In genomic region chr1:207084241-207084640, GRCh38 we compare ENCODE assay signal across 13 cellular contexts. TPM values are rescaled to one million over a fixed set of nuclear protein-coding genes. Genes with fewer than 3 reads are reported as not detected.
A peak's percentile ranks its signal among the peaks of the same experiment; 100 is the strongest.
DNase-seq lines count a peak whose midpoint lies in the region; ATAC-seq, FAIRE-seq and TF ChIP-seq lines count a peak whose summit lies in the region.
"Had no signal": no experiment of that assay in that cellular context is flagged by ENCODE, and none has a peak within 500 bp of the region (broad histone marks: within the 10 kb centered on the region; RNA-seq: fewer than 3 reads in every experiment).

No MANE protein-coding gene starts in this region.

- no peak for TF ChIP-seq EP300 in K562 (IDR thresholded peaks at IDR 0.05; ENCODE audit: low read length)

- no peaks in the 10 kb centered on the region for H3K9me3 Mint-ChIP-seq in endodermal cell

- no peak for TF ChIP-seq RAD21 in K562 (CRISPR knock-in tag; conservative IDR thresholded peaks at IDR 0.05 in 1 of 2, IDR thresholded peaks at IDR 0.05 in 1 of 2)

- H3K4me2 ChIP-seq in GM23248 (ENCODE audit: unreplicated experiment) (no peak overlapping the region), K562 (ENCODE audit: insufficient read depth, low read length) (peak overlapping the region; percentile 44; the same call in 1 of the 2 replicates), smooth muscle cell (peak overlapping the region; percentile 65), hepatocyte (no peak overlapping the region)

- H3K4me3 ChIP-seq in GM23248 = no peak overlapping the region
- H3K4me3 ChIP-seq in K562 = no peak overlapping the region
- H3K4me3 ChIP-seq in smooth muscle cell = no peak overlapping the region
- no peak overlapping the region for H3K4me3 ChIP-seq in endodermal cell (ENCODE audit: low read length)
- no peak overlapping the region for H3K4me3 ChIP-seq in hepatocyte
- H3K4me3 ChIP-seq: BLaER1 treated with 17β-estradiol and CSF1 and Interleukin-3, amounts not matched to agents 10 nM and 100 nM had no signal

- H3K9me1 ChIP-seq in K562 (ENCODE audit: control insufficient read depth, insufficient read depth, low read length) = no peaks in the 10 kb centered on the region

- peaks cover 21% of the 10 kb centered on the region for H3K27me3 ChIP-seq in GM23248 (replicated peaks; ENCODE audit: insufficient read depth)
- no peaks in the 10 kb centered on the region for H3K27me3 ChIP-seq in K562 (ENCODE audit: control insufficient read depth in 2 of 2, insufficient read depth in 2 of 2, low read length in 2 of 2)
- no peaks in the 10 kb centered on the region for H3K27me3 ChIP-seq in smooth muscle cell (ENCODE audit: low read depth)
- no peaks in the 10 kb centered on the region for H3K27me3 ChIP-seq in endodermal cell (ENCODE audit: control insufficient read depth, insufficient read depth, low read length, poor library complexity, severe bottlenecking)
- no peaks in the 10 kb centered on the region for H3K27me3 ChIP-seq in hepatocyte
- H3K27me3 ChIP-seq: BLaER1 treated with 17β-estradiol and CSF1 and Interleukin-3, amounts not matched to agents 10 nM and 100 nM had no signal

- H3K27me3 Mint-ChIP-seq in endodermal cell (ENCODE audit: insufficient read depth) = no peaks in the 10 kb centered on the region

- no peaks in the 10 kb centered on the region for H4K20me1 ChIP-seq in GM23248 (ENCODE audit: insufficient read depth)
- H4K20me1 ChIP-seq in K562 (replicated peaks; ENCODE audit: control insufficient read depth, insufficient read depth, low read length) = no peaks in the 10 kb centered on the region
- no peaks in the 10 kb centered on the region for H4K20me1 ChIP-seq in smooth muscle cell (ENCODE audit: low read depth)
- H4K20me1 ChIP-seq in hepatocyte (ENCODE audit: insufficient read depth, poor library complexity, severe bottlenecking) = no peaks in the 10 kb centered on the region
- H4K20me1 ChIP-seq: BLaER1 treated with 17β-estradiol and CSF1 and Interleukin-3, amounts not matched to agents 10 nM and 100 nM had no signal

- no peaks in the 10 kb centered on the region for H3K36me3 Mint-ChIP-seq in endodermal cell (ENCODE audit: low read depth)

- FAIRE-seq in K562 (lab: Jason Lieb, UNC) = no peak

- no peak overlapping the region for H3K9ac ChIP-seq in GM23248
- H3K9ac ChIP-seq in K562 (ENCODE audit: insufficient read depth in 1 of 2, low read depth in 2 of 2, low read length in 2 of 2) = no peak overlapping the region
- no peak overlapping the region for H3K9ac ChIP-seq in smooth muscle cell (ENCODE audit: low read depth)
- no peak overlapping the region for H3K9ac ChIP-seq in endodermal cell (ENCODE audit: extremely low read depth, low read length, poor library complexity, severe bottlenecking)
- H3K9ac ChIP-seq: BLaER1 treated with 17β-estradiol and CSF1 and Interleukin-3, amounts not matched to agents 10 nM and 100 nM had no signal

- H3K36me3 ChIP-seq in GM23248 (ENCODE audit: low read depth) = no peaks in the 10 kb centered on the region
- H3K36me3 ChIP-seq in K562 (ENCODE audit: control insufficient read depth, insufficient read depth, low read length) = no peaks in the 10 kb centered on the region; the same call in 2 of the 3 replicates
- H3K36me3 ChIP-seq in smooth muscle cell (ENCODE audit: low read depth) = no peaks in the 10 kb centered on the region
- H3K36me3 ChIP-seq in endodermal cell (ENCODE audit: control insufficient read depth, insufficient read depth, low read length) = no peaks in the 10 kb centered on the region
- no peaks in the 10 kb centered on the region for H3K36me3 ChIP-seq in hepatocyte (replicated peaks; ENCODE audit: insufficient read depth, low read depth)
- H3K36me3 ChIP-seq: BLaER1 treated with 17β-estradiol and CSF1 and Interleukin-3, amounts not matched to agents 10 nM and 100 nM had no signal

- intact Hi-C loops in K562 (cut with micrococcal nuclease) = loop anchor here (1.0 to 5.0 kb wide), 3 partner anchors 238 to 415 kb away; partner anchors contain the start of gene CD55

- H3K9me3 ChIP-seq in GM23248 (ENCODE audit: low read depth) (no peaks in the 10 kb centered on the region), K562 (replicated peaks; ENCODE audit: control insufficient read depth, insufficient read depth, low read depth, low read length) (no peaks in the 10 kb centered on the region), smooth muscle cell (replicated peaks; ENCODE audit: low read depth) (no peaks in the 10 kb centered on the region), endodermal cell (ENCODE audit: control insufficient read depth, low read length) (no peaks in the 10 kb centered on the region), hepatocyte (ENCODE audit: low read depth) (no peaks in the 10 kb centered on the region)
- H3K9me3 ChIP-seq: BLaER1 treated with 17β-estradiol and CSF1 and Interleukin-3, amounts not matched to agents 10 nM and 100 nM had no signal

- H3F3A ChIP-seq in GM23248 (ENCODE audit: insufficient read depth) = no peaks in the 10 kb centered on the region
- peaks cover 7% of the 10 kb centered on the region for H3F3A ChIP-seq in smooth muscle cell (ENCODE audit: low read depth)

- H2AFZ ChIP-seq in GM23248 (no peak overlapping the region), K562 (ENCODE audit: low read depth, low read length) (peak overlapping the region; percentile 29), smooth muscle cell (ENCODE audit: low read depth) (peak overlapping the region; percentile 29), hepatocyte (no peak overlapping the region)

- no peak overlapping the region for H3K27ac Mint-ChIP-seq in endodermal cell

- CTCF ChIA-PET in K562 (lab: Yijun Ruan, JAX; ENCODE audit: low intra/inter-chr PET ratio) = interaction anchor here (0.6 to 3.2 kb wide), 4 partner anchors 56 to 417 kb away, joined by 3 to 22 read pairs (median 4); partner anchors contain the start of gene CD55

- TF ChIP-seq CTCF in K562 (IDR thresholded peaks at IDR 0.05 in 2 of 3, conservative IDR thresholded peaks at IDR 0.05 in 1 of 3; ENCODE audit: insufficient read depth in 2 of 3, low read depth in 1 of 3, low read length in 3 of 3) (no peak), smooth muscle cell (IDR thresholded peaks at IDR 0.05; ENCODE audit: borderline replicate concordance, insufficient read depth, poor library complexity, severe bottlenecking) (no peak), endodermal cell (conservative IDR thresholded peaks at IDR 0.05) (no peak), hepatocyte (IDR thresholded peaks at IDR 0.05; ENCODE audit: poor library complexity) (no peak)

- H3K4me1 ChIP-seq in GM23248 (ENCODE audit: insufficient read depth) (0 out of 2 replicates have a peak, but pooled peaks cover 3% of the 10 kb centered on the region), K562 (replicated peaks in 1 of 2; ENCODE audit: control insufficient read depth in 2 of 2, insufficient read depth in 2 of 2, low read length in 2 of 2) (peaks cover 0 to 18% of the 10 kb centered on the region in 2 experiments; a peak in 4 of 5 replicates), smooth muscle cell (ENCODE audit: low read depth) (peaks cover 8% of the 10 kb centered on the region), endodermal cell (ENCODE audit: control insufficient read depth, insufficient read depth, low read length) (no peaks in the 10 kb centered on the region), hepatocyte (ENCODE audit: insufficient read depth) (peaks cover 31% of the 10 kb centered on the region)

- no peak overlapping the region for H3K4me3 Mint-ChIP-seq in endodermal cell

- ATAC-seq in K562 = peak; percentile 25

- peaks cover 12% of the 10 kb centered on the region for H3K4me1 Mint-ChIP-seq in endodermal cell

- BruUV-seq in K562 (replicated peaks; lab: Mats Ljungman, UMichigan) = no TSS peak

- TF ChIP-seq POLR2A in K562 (conservative IDR thresholded peaks at IDR 0.05) = no peak

- H3K9me2 ChIP-seq in GM23248 (ENCODE audit: insufficient read depth) (no peaks in the 10 kb centered on the region), hepatocyte (replicated peaks; ENCODE audit: insufficient read depth) (no peaks in the 10 kb centered on the region)

- POLR2A ChIA-PET in K562 (lab: Yijun Ruan, JAX) = interaction anchor here (0.8 to 1.9 kb wide), 7 partner anchors 10 to 481 kb away, joined by 3 to 9 read pairs (median 3); no protein-coding TSS in a partner anchor

- H3K27ac ChIP-seq in GM23248 = no peak overlapping the region
- no peak overlapping the region for H3K27ac ChIP-seq in K562 (ENCODE audit: extremely low read depth, low read depth, low read length)
- H3K27ac ChIP-seq in smooth muscle cell (ENCODE audit: low read depth) = peak overlapping the region; percentile 20
- no peak overlapping the region for H3K27ac ChIP-seq in endodermal cell (ENCODE audit: low read depth, low read length)
- H3K27ac ChIP-seq in hepatocyte = no peak overlapping the region
- H3K27ac ChIP-seq: BLaER1 treated with 17β-estradiol and CSF1 and Interleukin-3, amounts not matched to agents 10 nM and 100 nM had no signal

- DNase-seq in GM23248 (peak; percentile 20), NCI-H226 (peak; percentile 30), K562 (ENCODE audit: extremely low read depth in 1 of 4, low spot score in 3 of 4) (no peak), smooth muscle cell (lab: John Stamatoyannopoulos, UW; ENCODE audit: unreplicated experiment) (no peak), endodermal cell (no peak), hepatocyte (ENCODE audit: low spot score) (no peak), pons (ENCODE audit: low spot score) (no peak)
- DNase-seq in activated CD8-positive, alpha-beta memory T cell treated with anti-CD3 and anti-CD28 coated beads for 24 hours = no peak
- DNase-seq: NCI-H1694 treated with DMSO at 0.1 percent for 48 hours, SIG-M5 had no signal

- no peaks in the 10 kb centered on the region for H3K79me2 ChIP-seq in GM23248 (ENCODE audit: insufficient read depth)
- H3K79me2 ChIP-seq in K562 (ENCODE audit: control insufficient read depth, insufficient read depth, low read length) = no peaks in the 10 kb centered on the region
- no peaks in the 10 kb centered on the region for H3K79me2 ChIP-seq in smooth muscle cell (ENCODE audit: low read depth)
- no peaks in the 10 kb centered on the region for H3K79me2 ChIP-seq in hepatocyte

- in situ Hi-C loops in GM23248 (cut with MboI) (no loop called here), K562 (cut with MboI) (no loop called here)

- WGBS in GM23248 (ENCODE audit: low coverage in 1 of 2, low lambda C conversion rate in 2 of 2, missing lambda C conversion rate in 2 of 2), 2 experiments = 56 to 57% methylated on average over 2 of the region's 2 CpGs
- WGBS in K562 (ENCODE audit: insufficient coverage, low coverage, missing lambda C conversion rate) = 28% methylated on average over 2 of the region's 2 CpGs
- 21% methylated on average over 2 of the region's 2 CpGs for WGBS in smooth muscle cell (ENCODE audit: low lambda C conversion rate)
- WGBS in endodermal cell (ENCODE audit: insufficient coverage in 1 of 2, insufficient read length in 1 of 2), 2 experiments = 70 to 77% methylated on average over 1 to 2 of the region's 2 CpGs
- 31% methylated on average over 2 of the region's 2 CpGs for WGBS in hepatocyte (ENCODE audit: low lambda C conversion rate, missing lambda C conversion rate)

RNA-seq across cellular contexts. Expression of gene C4BPB, which starts 4.4 kb away (rescaled TPM):
- not detected in 2 replicates for total RNA-seq in GM23248 (2014; rRNA removed; shearing (Covaris generic))
- polyA plus RNA-seq in GM23248 (2016; fragmentation: Nextera tagmentation; extraction: Ambion mirVana) (not detected in 2 replicates), K562 (2011; rRNA removed) (not detected in 2 replicates), K562 (2014; fragmentation: Illumina TruSeq; extraction: Trizol) (not detected in 2 replicates), K562 (2014; fragmentation: Nextera tagmentation; extraction: Ambion mirVana) (not detected), K562 (2014; rRNA removed) (not detected in 2 replicates), smooth muscle cell (0.60 and 1.00 TPM in 2 replicates), hepatocyte (12.4 and 13.5 TPM in 2 replicates)
- not detected in 2 replicates for total RNA-seq in K562 (2011; cell fraction: chromatin; rRNA removed; ENCODE audit: low replicate concordance)
- total RNA-seq in K562 (2011; cell fraction: nucleolus; rRNA removed) = not detected in 2 replicates
- total RNA-seq in K562 (2011; cell fraction: nucleoplasm; rRNA removed) = not detected in 2 replicates
- total RNA-seq in K562 (2014; rRNA removed) (not detected in 2 replicates), K562 (2014; rRNA removed; fragmentation: Illumina TruSeq; extraction: Trizol) (not detected in 2 replicates), K562 (2015; rRNA removed; fragmentation: Illumina TruSeq; extraction: Trizol) (not detected in 2 replicates), K562 (2021) (not detected in 2 replicates), smooth muscle cell (0.99 and 1.2 TPM in 2 replicates), endodermal cell (not detected), hepatocyte (16.0 and 16.8 TPM in 2 replicates)
- 0.03 TPM in 1 of 2 replicates, not detected in the other for polyA plus RNA-seq in K562 (2011; cell fraction: cytosol; rRNA removed)
- polyA plus RNA-seq in K562 (2011; cell fraction: nucleus; rRNA removed) = not detected in 2 replicates
- not detected in 2 replicates for polyA plus RNA-seq in K562 (2012)
- 0.12 TPM in 1 of 2 replicates, not detected in the other for polyA minus RNA-seq in K562 (2011; rRNA and poly(A)+ RNA removed)
- 2.3 and 3.0 TPM in 2 replicates for polyA minus RNA-seq in K562 (2011; cell fraction: cytosol; rRNA and poly(A)+ RNA removed)
- polyA minus RNA-seq in K562 (2011; cell fraction: nucleus; rRNA and poly(A)+ RNA removed) = 0.22 and 0.54 TPM in 2 replicates
- polyA plus RNA-seq in endodermal cell (2013, experiment 1 of 2) = not detected
- polyA plus RNA-seq in endodermal cell (2013, experiment 2 of 2) = not detected
- total RNA-seq: NCI-H460, RPMI7951 had no signal

RNA-seq across cellular contexts. Expression of gene C4BPA, which starts 19.8 kb away (rescaled TPM):
- not detected in 2 replicates for total RNA-seq in GM23248 (2014; rRNA removed; shearing (Covaris generic))
- polyA plus RNA-seq in GM23248 (2016; fragmentation: Nextera tagmentation; extraction: Ambion mirVana) (not detected in 2 replicates), K562 (2011; rRNA removed) (0.04 TPM in 1 of 2 replicates, not detected in the other), K562 (2014; fragmentation: Illumina TruSeq; extraction: Trizol) (0.06 and 0.07 TPM in 2 replicates), K562 (2014; fragmentation: Nextera tagmentation; extraction: Ambion mirVana) (under 1 TPM in 1 of 2 experiments, not detected in 1; 0.06 TPM), K562 (2014; rRNA removed) (not detected in 2 replicates), smooth muscle cell (not detected in 2 replicates), hepatocyte (10.2 and 12.4 TPM in 2 replicates)
- not detected in 2 replicates for total RNA-seq in K562 (2011; cell fraction: chromatin; rRNA removed; ENCODE audit: low replicate concordance)
- total RNA-seq in K562 (2011; cell fraction: nucleolus; rRNA removed) = not detected in 2 replicates
- not detected in 2 replicates for total RNA-seq in K562 (2011; cell fraction: nucleoplasm; rRNA removed)
- total RNA-seq in K562 (2014; rRNA removed) (not detected in 2 replicates), K562 (2014; rRNA removed; fragmentation: Illumina TruSeq; extraction: Trizol) (0.10 and 0.15 TPM in 2 replicates), K562 (2015; rRNA removed; fragmentation: Illumina TruSeq; extraction: Trizol) (0.22 and 0.23 TPM in 2 replicates), K562 (2021) (0.18 and 0.47 TPM in 2 replicates), smooth muscle cell (not detected in 2 replicates), endodermal cell (not detected), hepatocyte (17.2 and 23.5 TPM in 2 replicates)
- polyA plus RNA-seq in K562 (2011; cell fraction: cytosol; rRNA removed) = not detected in 2 replicates
- not detected in 2 replicates for polyA plus RNA-seq in K562 (2011; cell fraction: nucleus; rRNA removed)
- polyA plus RNA-seq in K562 (2012) = 0.18 and 0.82 TPM in 2 replicates
- polyA minus RNA-seq in K562 (2011; rRNA and poly(A)+ RNA removed) = not detected in 2 replicates
- not detected in 2 replicates for polyA minus RNA-seq in K562 (2011; cell fraction: cytosol; rRNA and poly(A)+ RNA removed)
- polyA minus RNA-seq in K562 (2011; cell fraction: nucleus; rRNA and poly(A)+ RNA removed) = not detected in 2 replicates
- polyA plus RNA-seq in endodermal cell (2013, experiment 1 of 2) = not detected
- not detected for polyA plus RNA-seq in endodermal cell (2013, experiment 2 of 2)
- total RNA-seq: NCI-H460, RPMI7951 had no signal

RNA-seq across cellular contexts. Expression of gene PFKFB2, which starts 31.2 kb away (rescaled TPM):
- total RNA-seq in GM23248 (2014; rRNA removed; shearing (Covaris generic)) = 3.7 and 4.2 TPM in 2 replicates
- 1.2 and 1.6 TPM in 2 replicates for polyA plus RNA-seq in GM23248 (2016; fragmentation: Nextera tagmentation; extraction: Ambion mirVana)
- 29.4 and 45.8 TPM in 2 replicates for total RNA-seq in K562 (2011; cell fraction: chromatin; rRNA removed; ENCODE audit: low replicate concordance)
- total RNA-seq in K562 (2011; cell fraction: nucleolus; rRNA removed) = 18.0 and 21.1 TPM in 2 replicates
- 29.2 and 44.5 TPM in 2 replicates for total RNA-seq in K562 (2011; cell fraction: nucleoplasm; rRNA removed)
- total RNA-seq in K562 (2014; rRNA removed) = 10.5 and 12.3 TPM in 2 replicates
- total RNA-seq in K562 (2014; rRNA removed; fragmentation: Illumina TruSeq; extraction: Trizol) = 21.9 and 26.2 TPM in 2 replicates
- 17.3 and 17.8 TPM in 2 replicates for total RNA-seq in K562 (2015; rRNA removed; fragmentation: Illumina TruSeq; extraction: Trizol)
- 20.4 and 22.9 TPM in 2 replicates for total RNA-seq in K562 (2021)
- polyA plus RNA-seq in K562 (2011; rRNA removed) = 24.1 and 26.0 TPM in 2 replicates
- polyA plus RNA-seq in K562 (2011; cell fraction: cytosol; rRNA removed) = 7.4 and 16.5 TPM in 2 replicates
- 45.3 and 52.2 TPM in 2 replicates for polyA plus RNA-seq in K562 (2011; cell fraction: nucleus; rRNA removed)
- polyA plus RNA-seq in K562 (2012) = 11.2 and 14.1 TPM in 2 replicates
- 13.5 and 16.4 TPM in 2 replicates for polyA plus RNA-seq in K562 (2014; fragmentation: Illumina TruSeq; extraction: Trizol)
- 1 to 10 TPM; 6.9 to 7.6 TPM for polyA plus RNA-seq in K562 (2014; fragmentation: Nextera tagmentation; extraction: Ambion mirVana)
- 11.7 and 11.9 TPM in 2 replicates for polyA plus RNA-seq in K562 (2014; rRNA removed)
- polyA minus RNA-seq in K562 (2011; rRNA and poly(A)+ RNA removed) = 44.6 and 45.6 TPM in 2 replicates
- polyA minus RNA-seq in K562 (2011; cell fraction: cytosol; rRNA and poly(A)+ RNA removed) = 11.7 and 14.3 TPM in 2 replicates
- 18.3 and 29.3 TPM in 2 replicates for polyA minus RNA-seq in K562 (2011; cell fraction: nucleus; rRNA and poly(A)+ RNA removed)
- total RNA-seq in smooth muscle cell = 9.8 and 15.6 TPM in 2 replicates
- 2.1 and 5.0 TPM in 2 replicates for polyA plus RNA-seq in smooth muscle cell
- total RNA-seq in endodermal cell = 10 to 100 TPM; 11.2 to 13.4 TPM
- 5.9 TPM for polyA plus RNA-seq in endodermal cell (2013, experiment 1 of 2)
- polyA plus RNA-seq in endodermal cell (2013, experiment 2 of 2) = 5.1 TPM
- total RNA-seq in hepatocyte = 19.2 and 23.6 TPM in 2 replicates
- polyA plus RNA-seq in hepatocyte = 9.5 and 10.0 TPM in 2 replicates

RNA-seq across cellular contexts. Expression of gene YOD1, which starts 33.2 kb away (rescaled TPM):
- total RNA-seq in GM23248 (2014; rRNA removed; shearing (Covaris generic)) = 6.7 and 7.8 TPM in 2 replicates
- 2.4 TPM in 2 replicates for polyA plus RNA-seq in GM23248 (2016; fragmentation: Nextera tagmentation; extraction: Ambion mirVana)
- 25.7 and 74.5 TPM in 2 replicates for total RNA-seq in K562 (2011; cell fraction: chromatin; rRNA removed; ENCODE audit: low replicate concordance)
- total RNA-seq in K562 (2011; cell fraction: nucleolus; rRNA removed) = 20.0 and 23.4 TPM in 2 replicates
- total RNA-seq in K562 (2011; cell fraction: nucleoplasm; rRNA removed) = 50.4 and 82.5 TPM in 2 replicates
- 47.5 and 49.8 TPM in 2 replicates for total RNA-seq in K562 (2014; rRNA removed)
- 78.1 and 91.0 TPM in 2 replicates for total RNA-seq in K562 (2014; rRNA removed; fragmentation: Illumina TruSeq; extraction: Trizol)
- total RNA-seq in K562 (2015; rRNA removed; fragmentation: Illumina TruSeq; extraction: Trizol) = 51.8 and 56.0 TPM in 2 replicates
- 61.6 and 61.7 TPM in 2 replicates for total RNA-seq in K562 (2021)
- polyA plus RNA-seq in K562 (2011; rRNA removed) = 38.8 and 46.9 TPM in 2 replicates
- polyA plus RNA-seq in K562 (2011; cell fraction: cytosol; rRNA removed) = 9.4 and 20.3 TPM in 2 replicates
- 23.5 and 35.3 TPM in 2 replicates for polyA plus RNA-seq in K562 (2011; cell fraction: nucleus; rRNA removed)
- 19.8 and 21.4 TPM in 2 replicates for polyA plus RNA-seq in K562 (2012)
- polyA plus RNA-seq in K562 (2014; fragmentation: Illumina TruSeq; extraction: Trizol) = 43.9 and 46.5 TPM in 2 replicates
- 10 to 100 TPM; 18.2 to 24.0 TPM for polyA plus RNA-seq in K562 (2014; fragmentation: Nextera tagmentation; extraction: Ambion mirVana)
- polyA plus RNA-seq in K562 (2014; rRNA removed) = 27.9 and 28.7 TPM in 2 replicates
- polyA minus RNA-seq in K562 (2011; rRNA and poly(A)+ RNA removed) = 61.7 and 76.1 TPM in 2 replicates
- polyA minus RNA-seq in K562 (2011; cell fraction: cytosol; rRNA and poly(A)+ RNA removed) = 33.8 and 43.8 TPM in 2 replicates
- 50.4 and 102 TPM in 2 replicates for polyA minus RNA-seq in K562 (2011; cell fraction: nucleus; rRNA and poly(A)+ RNA removed)
- 31.9 and 37.9 TPM in 2 replicates for total RNA-seq in smooth muscle cell
- polyA plus RNA-seq in smooth muscle cell = 3.8 and 5.6 TPM in 2 replicates
- total RNA-seq in endodermal cell = 10 to 100 TPM; 10.8 to 18.8 TPM
- polyA plus RNA-seq in endodermal cell (2013, experiment 1 of 2) = 13.6 TPM
- polyA plus RNA-seq in endodermal cell (2013, experiment 2 of 2) = 12.5 TPM
- 25.7 and 25.8 TPM in 2 replicates for total RNA-seq in hepatocyte
- polyA plus RNA-seq in hepatocyte = 4.5 and 5.6 TPM in 2 replicates

RNA-seq across cellular contexts. Expression of gene C1orf116, which starts 51.7 kb away (rescaled TPM):
- not detected in 2 replicates for total RNA-seq in GM23248 (2014; rRNA removed; shearing (Covaris generic))
- polyA plus RNA-seq in GM23248 (2016; fragmentation: Nextera tagmentation; extraction: Ambion mirVana) (not detected in 2 replicates), K562 (2011; rRNA removed) (1.2 and 2.6 TPM in 2 replicates), K562 (2014; fragmentation: Illumina TruSeq; extraction: Trizol) (3.0 and 3.1 TPM in 2 replicates), K562 (2014; fragmentation: Nextera tagmentation; extraction: Ambion mirVana) (under 1 TPM; 0.62 to 0.69 TPM), K562 (2014; rRNA removed) (0.62 and 0.95 TPM in 2 replicates), smooth muscle cell (0.14 and 2.7 TPM in 2 replicates), hepatocyte (15.7 and 18.7 TPM in 2 replicates)
- 2.8 and 4.0 TPM in 2 replicates for total RNA-seq in K562 (2011; cell fraction: chromatin; rRNA removed; ENCODE audit: low replicate concordance)
- total RNA-seq in K562 (2011; cell fraction: nucleolus; rRNA removed) = 2.5 and 3.0 TPM in 2 replicates
- 3.1 and 3.4 TPM in 2 replicates for total RNA-seq in K562 (2011; cell fraction: nucleoplasm; rRNA removed)
- total RNA-seq in K562 (2014; rRNA removed) (1.8 TPM in 2 replicates), K562 (2014; rRNA removed; fragmentation: Illumina TruSeq; extraction: Trizol) (0.80 and 0.95 TPM in 2 replicates), K562 (2015; rRNA removed; fragmentation: Illumina TruSeq; extraction: Trizol) (0.80 and 0.87 TPM in 2 replicates), K562 (2021) (2.6 and 2.7 TPM in 2 replicates), smooth muscle cell (3.2 and 6.0 TPM in 2 replicates), endodermal cell (under 1 TPM; 0.55 to 0.60 TPM), hepatocyte (16.7 and 18.3 TPM in 2 replicates)
- polyA plus RNA-seq in K562 (2011; cell fraction: cytosol; rRNA removed) = 0.81 and 1.4 TPM in 2 replicates
- polyA plus RNA-seq in K562 (2011; cell fraction: nucleus; rRNA removed) = 2.3 and 5.0 TPM in 2 replicates
- 2.2 and 2.8 TPM in 2 replicates for polyA plus RNA-seq in K562 (2012)
- polyA minus RNA-seq in K562 (2011; rRNA and poly(A)+ RNA removed) = 2.6 TPM in 2 replicates
- 2.4 and 2.5 TPM in 2 replicates for polyA minus RNA-seq in K562 (2011; cell fraction: cytosol; rRNA and poly(A)+ RNA removed)
- polyA minus RNA-seq in K562 (2011; cell fraction: nucleus; rRNA and poly(A)+ RNA removed) = 4.4 and 5.2 TPM in 2 replicates
- polyA plus RNA-seq in endodermal cell (2013, experiment 1 of 2) = 0.21 TPM
- 0.12 TPM for polyA plus RNA-seq in endodermal cell (2013, experiment 2 of 2)
- total RNA-seq: NCI-H460 had no signal

Comparison
In these comparisons a context has a peak if more than half of its experiments do, and no peak if none do; other contexts are left out.
1. DNase-seq: peak in GM23248 (single experiment) and NCI-H226 (single experiment); none in K562 (0 of 4), smooth muscle cell (single experiment), activated CD8-positive, alpha-beta memory T cell treated with anti-CD3 and anti-CD28 coated beads for 24 hours (single experiment), endodermal cell (single experiment), hepatocyte (single experiment) and pons (single experiment).
2. H2AFZ ChIP-seq: peak in K562 (single experiment) and smooth muscle cell (single experiment); none in GM23248 (single experiment) and hepatocyte (single experiment).
3. H3K4me2 ChIP-seq: peak in K562 (single experiment) and smooth muscle cell (single experiment); none in GM23248 (single experiment) and hepatocyte (single experiment).
4. RNA of gene C4BPA, which starts 19.8 kb away (total RNA-seq): 17.2 to 23.5 TPM in hepatocyte; 0.10 to 0.47 TPM in K562, not detected in GM23248, not detected in smooth muscle cell and not detected in endodermal cell; every median in the first group is over 10 times any median in the second.